In the genomic region with DNA sequence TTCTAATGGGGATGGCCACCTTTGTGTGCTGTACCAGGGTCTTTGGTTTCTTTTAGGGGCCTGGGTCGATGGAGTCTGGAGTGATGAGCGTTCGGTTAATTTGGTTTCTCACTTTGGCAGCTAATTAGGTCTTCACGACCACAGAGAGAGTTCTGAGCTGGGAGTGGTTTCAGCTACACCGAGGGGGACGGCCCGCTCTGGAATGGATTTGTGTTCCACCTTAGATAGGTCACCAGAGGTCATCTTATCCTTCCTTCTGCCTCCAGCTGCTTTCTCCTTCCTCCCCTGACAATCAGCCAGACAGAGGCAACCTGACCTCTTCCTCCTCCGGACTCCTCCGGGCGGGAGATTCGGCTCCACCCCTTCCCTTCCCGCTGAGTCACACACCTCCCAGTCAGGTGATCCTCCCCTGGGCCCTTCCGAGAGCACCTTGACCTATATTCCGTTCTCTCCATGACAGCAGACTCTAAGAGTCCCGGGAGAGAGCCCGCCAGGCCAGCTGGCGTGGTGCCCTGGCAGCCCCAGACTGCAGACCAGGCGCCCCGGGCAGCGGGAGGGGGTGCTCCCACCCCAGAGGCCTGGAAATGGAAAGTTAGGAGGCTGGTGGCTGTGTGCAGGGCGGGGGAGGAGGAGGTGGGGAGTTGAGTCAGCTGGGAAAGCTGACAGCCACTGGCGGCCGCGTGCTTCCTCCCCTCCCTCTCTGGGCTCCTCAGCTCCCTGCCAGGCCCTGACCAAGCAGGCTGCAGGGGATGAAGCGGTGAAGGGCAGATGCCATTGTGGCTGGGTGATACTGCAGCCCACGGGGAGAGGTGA, we compare ENCODE assay signal across 1 cellular context.
TF ChIP-seq lines count a peak whose summit lies in the region.

No MANE protein-coding gene starts in this region.

TF ChIP-seq in WTC11, 78 proteins besides CTCF, POLR2A, EP300 and RAD21 (continued from another document):
- TF ChIP-seq, protein P1, sequence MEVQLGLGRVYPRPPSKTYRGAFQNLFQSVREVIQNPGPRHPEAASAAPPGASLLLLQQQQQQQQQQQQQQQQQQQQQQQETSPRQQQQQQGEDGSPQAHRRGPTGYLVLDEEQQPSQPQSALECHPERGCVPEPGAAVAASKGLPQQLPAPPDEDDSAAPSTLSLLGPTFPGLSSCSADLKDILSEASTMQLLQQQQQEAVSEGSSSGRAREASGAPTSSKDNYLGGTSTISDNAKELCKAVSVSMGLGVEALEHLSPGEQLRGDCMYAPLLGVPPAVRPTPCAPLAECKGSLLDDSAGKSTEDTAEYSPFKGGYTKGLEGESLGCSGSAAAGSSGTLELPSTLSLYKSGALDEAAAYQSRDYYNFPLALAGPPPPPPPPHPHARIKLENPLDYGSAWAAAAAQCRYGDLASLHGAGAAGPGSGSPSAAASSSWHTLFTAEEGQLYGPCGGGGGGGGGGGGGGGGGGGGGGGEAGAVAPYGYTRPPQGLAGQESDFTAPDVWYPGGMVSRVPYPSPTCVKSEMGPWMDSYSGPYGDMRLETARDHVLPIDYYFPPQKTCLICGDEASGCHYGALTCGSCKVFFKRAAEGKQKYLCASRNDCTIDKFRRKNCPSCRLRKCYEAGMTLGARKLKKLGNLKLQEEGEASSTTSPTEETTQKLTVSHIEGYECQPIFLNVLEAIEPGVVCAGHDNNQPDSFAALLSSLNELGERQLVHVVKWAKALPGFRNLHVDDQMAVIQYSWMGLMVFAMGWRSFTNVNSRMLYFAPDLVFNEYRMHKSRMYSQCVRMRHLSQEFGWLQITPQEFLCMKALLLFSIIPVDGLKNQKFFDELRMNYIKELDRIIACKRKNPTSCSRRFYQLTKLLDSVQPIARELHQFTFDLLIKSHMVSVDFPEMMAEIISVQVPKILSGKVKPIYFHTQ (CRISPR knock-in tag; IDR thresholded peaks at IDR 0.05) = no peak
- TF ChIP-seq NFE2L1 (CRISPR knock-in tag; IDR thresholded peaks at IDR 0.05) = peak; percentile 71
- TF ChIP-seq ZNF396 (CRISPR knock-in tag; IDR thresholded peaks at IDR 0.05; ENCODE audit: borderline replicate concordance) = no peak
- TF ChIP-seq FOXK1 (CRISPR knock-in tag; IDR thresholded peaks at IDR 0.05) = peak; percentile 43
- TF ChIP-seq, protein P2, sequence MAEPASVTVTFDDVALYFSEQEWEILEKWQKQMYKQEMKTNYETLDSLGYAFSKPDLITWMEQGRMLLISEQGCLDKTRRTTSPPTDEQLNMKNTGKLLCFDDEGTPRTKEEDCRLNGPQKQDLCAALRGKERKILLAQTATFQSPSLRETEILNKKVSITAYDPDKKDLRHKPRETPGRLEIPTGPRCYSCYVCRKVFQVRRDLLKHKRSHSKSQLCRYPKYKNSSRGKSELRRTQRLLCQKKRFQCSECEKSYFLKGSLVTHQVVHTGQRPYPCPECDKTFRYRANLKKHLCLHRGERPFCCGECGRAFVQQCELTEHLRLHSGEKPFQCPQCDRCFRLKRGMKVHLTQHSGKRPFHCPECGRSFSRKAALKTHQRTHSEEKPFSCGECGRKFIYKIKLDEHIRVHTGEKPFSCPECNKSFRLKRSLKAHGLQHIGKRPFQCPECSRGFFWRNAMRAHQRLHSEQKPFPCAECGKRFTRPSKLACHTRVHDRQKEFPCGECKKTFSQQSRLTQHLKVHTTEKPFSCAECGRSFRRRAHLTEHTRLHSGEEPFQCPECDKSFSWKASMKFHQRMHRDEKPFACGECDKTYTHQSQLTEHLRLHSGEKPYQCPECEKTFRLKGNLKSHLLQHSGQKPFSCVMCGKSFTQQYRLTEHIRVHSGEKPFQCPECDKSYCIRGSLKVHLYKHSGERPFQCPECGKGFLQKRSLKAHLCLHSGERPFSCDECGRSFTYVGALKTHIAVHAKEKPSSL (CRISPR knock-in tag; conservative IDR thresholded peaks at IDR 0.05) = no peak
- TF ChIP-seq TCF7 (CRISPR knock-in tag; IDR thresholded peaks at IDR 0.05; ENCODE audit: low read depth) = no peak
- TF ChIP-seq, protein P3, sequence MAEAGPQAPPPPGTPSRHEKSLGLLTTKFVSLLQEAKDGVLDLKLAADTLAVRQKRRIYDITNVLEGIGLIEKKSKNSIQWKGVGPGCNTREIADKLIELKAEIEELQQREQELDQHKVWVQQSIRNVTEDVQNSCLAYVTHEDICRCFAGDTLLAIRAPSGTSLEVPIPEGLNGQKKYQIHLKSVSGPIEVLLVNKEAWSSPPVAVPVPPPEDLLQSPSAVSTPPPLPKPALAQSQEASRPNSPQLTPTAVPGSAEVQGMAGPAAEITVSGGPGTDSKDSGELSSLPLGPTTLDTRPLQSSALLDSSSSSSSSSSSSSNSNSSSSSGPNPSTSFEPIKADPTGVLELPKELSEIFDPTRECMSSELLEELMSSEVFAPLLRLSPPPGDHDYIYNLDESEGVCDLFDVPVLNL (CRISPR knock-in tag; IDR thresholded peaks at IDR 0.05; ENCODE audit: borderline replicate concordance, low read depth) = 0 out of 2 replicates have a peak, but pooled peaks have one; percentile 18
- TF ChIP-seq, protein P4, sequence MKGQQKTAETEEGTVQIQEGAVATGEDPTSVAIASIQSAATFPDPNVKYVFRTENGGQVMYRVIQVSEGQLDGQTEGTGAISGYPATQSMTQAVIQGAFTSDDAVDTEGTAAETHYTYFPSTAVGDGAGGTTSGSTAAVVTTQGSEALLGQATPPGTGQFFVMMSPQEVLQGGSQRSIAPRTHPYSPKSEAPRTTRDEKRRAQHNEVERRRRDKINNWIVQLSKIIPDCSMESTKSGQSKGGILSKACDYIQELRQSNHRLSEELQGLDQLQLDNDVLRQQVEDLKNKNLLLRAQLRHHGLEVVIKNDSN (CRISPR knock-in tag; IDR thresholded peaks at IDR 0.05) = peak; percentile 87
